25 cellular contexts compared by ENCODE assay signal in genomic region chr7:115328018-115328417, GRCh38.
A peak's percentile ranks its signal among the peaks of the same experiment; 100 is the strongest.
DNase-seq lines count a peak whose midpoint lies in the region; ATAC-seq, FAIRE-seq and TF ChIP-seq lines count a peak whose summit lies in the region.
"Had no signal": no experiment of that assay in that cellular context is flagged by ENCODE, and none has a peak within 500 bp of the region (broad histone marks: within the 10 kb centered on the region; RNA-seq: fewer than 3 reads in every experiment).

No MANE protein-coding gene starts in this region.

- H3K9ac ChIP-seq in astrocyte (ENCODE audit: low read length), result no peak overlapping the region

- H3K27me3 ChIP-seq in PC-9 (ENCODE audit: insufficient read depth, low read depth) (no peaks in the 10 kb centered on the region), astrocyte (ENCODE audit: insufficient read depth, low read length) (no peaks in the 10 kb centered on the region), foreskin keratinocyte (no peaks in the 10 kb centered on the region)

- H3K27ac Mint-ChIP-seq in astrocyte (ENCODE audit: unreplicated experiment), result no peak overlapping the region
- H3K27ac Mint-ChIP-seq: CD8-positive, alpha-beta T cell; T-cell had no signal

- ATAC-seq in foreskin keratinocyte, result peak; percentile 70
- ATAC-seq: CD8-positive, alpha-beta T cell; GM12878; Right ventricle myocardium inferior; T-cell had no signal

- H3K27ac ChIP-seq in PC-9 (no peak overlapping the region), astrocyte (ENCODE audit: low read depth, low read length) (no peak overlapping the region), foreskin keratinocyte (no peak overlapping the region)
- H3K27ac ChIP-seq: C4-2B, HL-60 had no signal

- intact Hi-C loops in PC-9 (cut with micrococcal nuclease; ENCODE audit: unreplicated experiment), result no loop called here

- H3K79me2 ChIP-seq in PC-9 (ENCODE audit: low read depth) (no peaks in the 10 kb centered on the region), astrocyte (ENCODE audit: insufficient read depth, low read length) (no peaks in the 10 kb centered on the region)

- CTCF ChIA-PET in PC-9 (lab: Charles Lee), result no interaction called here

- DNase-seq in PC-9, result no peak
- DNase-seq in astrocyte (ENCODE audit: low read depth), result peak; percentile 16
- peak in 1 of 2 donors; percentile 46 for DNase-seq in foreskin keratinocyte
- no peak for DNase-seq in NCI-H146 (lab: John Stamatoyannopoulos, UW)
- DNase-seq in NCI-H524 (lab: John Stamatoyannopoulos, UW), result no peak
- DNase-seq in C1 segment of cervical spinal cord (lab: John Stamatoyannopoulos, UW), result no peak
- no peak for DNase-seq in putamen (ENCODE audit: low spot score)
- DNase-seq: CD8-positive, alpha-beta T cell; DMS 273 treated with DMSO at 0.1 percent for 48 hours; DMS79; EL; GDM1; NCI-H1092 treated with DMSO at 0.1 percent for 48 hours; NCI-H1436; NCI-H187 treated with DMSO at 0.1 percent for 48 hours; NCI-H2107; NCI-H524 treated with DMSO at 0.1 percent for 48 hours; OCI-M1; T-cell had no signal

- H3K9me2 ChIP-seq in PC-9 (ENCODE audit: insufficient read depth), result peaks cover 4% of the 10 kb centered on the region; the same call in 1 of the 2 replicates

- H4K20me1 ChIP-seq in PC-9 (ENCODE audit: insufficient read depth) (no peaks in the 10 kb centered on the region), astrocyte (ENCODE audit: insufficient read depth, low read length) (no peaks in the 10 kb centered on the region)

- H2AFZ ChIP-seq in PC-9 (peak overlapping the region; percentile 64; the same call in 1 of the 2 replicates), astrocyte (ENCODE audit: low read depth, low read length) (no peak overlapping the region)

- no TSS peak for BruUV-seq in PC-9 (replicated peaks; lab: Mats Ljungman, UMichigan)

- no peak for FAIRE-seq in astrocyte (lab: Jason Lieb, UNC)
- FAIRE-seq: GM12878, H1, RCC 7860 had no signal

- no peaks in the 10 kb centered on the region for H3K9me3 Mint-ChIP-seq in astrocyte (ENCODE audit: unreplicated experiment)
- H3K9me3 Mint-ChIP-seq: CD8-positive, alpha-beta T cell; T-cell had no signal

- peaks cover 2% of the 10 kb centered on the region for H3K4me1 Mint-ChIP-seq in astrocyte (ENCODE audit: low read depth, unreplicated experiment)

- H3K4me2 ChIP-seq in PC-9 (no peak overlapping the region), astrocyte (ENCODE audit: low read length) (no peak overlapping the region)

- POLR2A ChIA-PET in PC-9 (lab: Charles Lee; ENCODE audit: unreplicated experiment), result no interaction called here

- no peaks in the 10 kb centered on the region for H3K36me3 Mint-ChIP-seq in astrocyte (ENCODE audit: low read depth, unreplicated experiment)
- H3K36me3 Mint-ChIP-seq: CD8-positive, alpha-beta T cell; T-cell had no signal

- H3K4me3 Mint-ChIP-seq in astrocyte (ENCODE audit: unreplicated experiment), result no peak overlapping the region
- H3K4me3 Mint-ChIP-seq: CD8-positive, alpha-beta T cell; T-cell had no signal

- no peaks in the 10 kb centered on the region for H3F3A ChIP-seq in PC-9 (ENCODE audit: insufficient read depth, low read depth)

- H3K27me3 Mint-ChIP-seq in astrocyte (ENCODE audit: low read depth, unreplicated experiment), result no peaks in the 10 kb centered on the region
- H3K27me3 Mint-ChIP-seq: T-cell had no signal

- H3K4me3 ChIP-seq in PC-9, result no peak overlapping the region
- H3K4me3 ChIP-seq in astrocyte (ENCODE audit: insufficient read depth, low read depth, low read length), result no peak overlapping the region
- H3K4me3 ChIP-seq: GM12878 had no signal

- TF ChIP-seq CTCF in PC-9 (conservative IDR thresholded peaks at IDR 0.05), result no peak
- TF ChIP-seq CTCF in astrocyte (IDR thresholded peaks at IDR 0.05; ENCODE audit: insufficient read depth, low read depth, low read length), result no peak
- TF ChIP-seq CTCF in foreskin keratinocyte (conservative IDR thresholded peaks at IDR 0.05), result no peak

- H3K4me1 ChIP-seq in PC-9 (replicated peaks; ENCODE audit: insufficient read depth) (no peaks in the 10 kb centered on the region), astrocyte (ENCODE audit: insufficient read depth, low read length) (no peaks in the 10 kb centered on the region), foreskin keratinocyte (peaks cover 17% of the 10 kb centered on the region)

- H3K36me3 ChIP-seq in PC-9 (ENCODE audit: low read depth) (no peaks in the 10 kb centered on the region), astrocyte (ENCODE audit: insufficient read depth, low read length) (no peaks in the 10 kb centered on the region)

- H3K9me3 ChIP-seq in PC-9 (ENCODE audit: insufficient read depth, low read depth) (no peaks in the 10 kb centered on the region), astrocyte (ENCODE audit: insufficient read depth, low read depth, low read length) (no peaks in the 10 kb centered on the region)
